8 cellular contexts compared by ENCODE assay signal in the genomic region with DNA sequence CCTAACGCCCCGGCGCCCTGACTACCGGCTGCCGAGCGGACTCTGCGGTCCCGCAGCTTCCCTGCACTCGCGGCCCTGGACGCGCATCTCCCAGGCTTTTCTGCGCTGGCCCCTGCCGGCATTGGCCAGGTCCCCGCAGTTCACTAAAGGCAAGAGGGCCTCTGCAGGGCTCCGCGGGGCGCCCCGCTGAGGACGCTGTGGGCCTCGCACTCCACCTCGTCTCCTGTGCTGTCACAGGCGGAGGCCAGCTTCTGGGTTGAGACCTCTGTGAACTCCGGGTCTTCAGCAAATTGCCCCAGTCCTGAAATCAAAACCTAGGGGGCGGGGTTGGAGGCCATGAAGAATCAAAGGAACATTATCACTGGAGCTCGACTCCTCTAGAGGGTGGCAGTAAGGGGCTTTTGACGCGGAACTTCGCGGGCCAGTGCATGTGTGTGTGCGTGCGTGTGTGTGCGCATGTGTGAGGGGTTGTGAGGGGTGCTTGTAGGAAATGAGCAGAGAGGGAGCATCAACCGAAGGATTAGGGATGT.
DNase-seq lines count a peak whose midpoint lies in the region; ATAC-seq and TF ChIP-seq lines count a peak whose summit lies in the region.

No MANE protein-coding gene starts in this region.

- H3K4me3 ChIP-seq in gastroesophageal sphincter (peak overlapping the region; percentile 51 to 67), parathyroid adenoma (ENCODE audit: low read depth, low read length) (no peak overlapping the region), Karpas-422 (ENCODE audit: low read length) (no peak overlapping the region)

- TF ChIP-seq EP300 in gastroesophageal sphincter (IDR thresholded peaks at IDR 0.05) = no peak

- H3K9me3 Mint-ChIP-seq in CD4-positive, alpha-beta T cell = no peaks in the 10 kb centered on the region
- no peaks in the 10 kb centered on the region for H3K9me3 Mint-ChIP-seq in activated T-cell treated with anti-CD3 and anti-CD28 coated beads, Interleukin-2, amount 50 U/mL, for 4 hours

- no peak overlapping the region for H3K27ac ChIP-seq in CD4-positive, alpha-beta T cell (ENCODE audit: low read depth, low read length)
- peak overlapping the region in 3 of 4 donors; percentile 40 to 79 (median 53) for H3K27ac ChIP-seq in gastroesophageal sphincter
- H3K27ac ChIP-seq in parathyroid adenoma = no peak overlapping the region
- H3K27ac ChIP-seq in Karpas-422 (ENCODE audit: low read length) = no peak overlapping the region

- no peaks in the 10 kb centered on the region for H3K36me3 ChIP-seq in gastroesophageal sphincter
- no peaks in the 10 kb centered on the region for H3K36me3 ChIP-seq in parathyroid adenoma (ENCODE audit: control insufficient read depth, insufficient read depth, low read length)
- H3K36me3 ChIP-seq in Karpas-422 (ENCODE audit: insufficient read depth, low read length) = no peaks in the 10 kb centered on the region

- no peak overlapping the region for H3K27ac Mint-ChIP-seq in CD4-positive, alpha-beta T cell

- ATAC-seq in CD4-positive, alpha-beta T cell (ENCODE audit: poor library complexity) = peak; percentile 82
- peak; percentile 26 for ATAC-seq in HG02588 (IDR thresholded peaks at IDR 0.05; ENCODE audit: unreplicated experiment)
- ATAC-seq in activated T-cell treated with anti-CD3 and anti-CD28 coated beads, Interleukin-2, amount 50 U/mL, for 4 hours = peak; percentile 78 to 93
- peak; percentile 46 for ATAC-seq in gastroesophageal sphincter

- DNase-seq in CD4-positive, alpha-beta T cell = peak in 7 of 10 experiments; percentile 8 to 42 (median 22)
- DNase-seq in activated T-cell treated with anti-CD3 and anti-CD28 coated beads, Interleukin-2, amount 50 U/mL, for 4 hours = peak; percentile 28
- DNase-seq in Karpas-422 = no peak
- no peak for DNase-seq in effector CD4-positive, alpha-beta T cell
- DNase-seq in G401 (ENCODE audit: low spot score) = no peak

- TF ChIP-seq POLR2A in gastroesophageal sphincter (IDR thresholded peaks at IDR 0.05) = no peak

- WGBS in gastroesophageal sphincter (ENCODE audit: low coverage in 1 of 2), 2 donors = 81% methylated on average over 7 of the region's 34 CpGs; no CpG with 5 or more reads in 1 of the 2 donors

- in situ Hi-C loops in G401 (cut with HindIII; ENCODE audit: low sequenced_read_pairs) = no loop called here

- no peaks in the 10 kb centered on the region for H4K20me1 ChIP-seq in Karpas-422 (ENCODE audit: insufficient read depth, low read depth, low read length)

- H2AFZ ChIP-seq in parathyroid adenoma = peak overlapping the region; percentile 87
- H2AFZ ChIP-seq in Karpas-422 (ENCODE audit: low read length) = no peak overlapping the region

- H3K9ac ChIP-seq in parathyroid adenoma (no peak overlapping the region), Karpas-422 (ENCODE audit: low read length) (no peak overlapping the region)

- CTCF ChIA-PET in CD4-positive, alpha-beta T cell (lab: Charles Lee) = interaction anchor here (0.8 kb wide), 1 partner anchor 69 kb away, joined by 3 read pairs; no protein-coding TSS in a partner anchor

- H3K9me2 ChIP-seq in Karpas-422 (replicated peaks; ENCODE audit: insufficient read depth, low read length) = no peaks in the 10 kb centered on the region

- H3K4me1 ChIP-seq in gastroesophageal sphincter (peaks cover 0 to 15% (median 0%) of the 10 kb centered on the region in 3 donors), parathyroid adenoma (no peaks in the 10 kb centered on the region), Karpas-422 (ENCODE audit: low read length) (no peaks in the 10 kb centered on the region)

- no peaks in the 10 kb centered on the region for H3K9me3 ChIP-seq in CD4-positive, alpha-beta T cell (ENCODE audit: control insufficient read depth, low read length)
- H3K9me3 ChIP-seq in gastroesophageal sphincter = no peaks in the 10 kb centered on the region
- no peaks in the 10 kb centered on the region for H3K9me3 ChIP-seq in parathyroid adenoma (ENCODE audit: control insufficient read depth, low read length)
- no peaks in the 10 kb centered on the region for H3K9me3 ChIP-seq in Karpas-422 (ENCODE audit: low read length)

- H3K27me3 ChIP-seq in CD4-positive, alpha-beta T cell (ENCODE audit: control insufficient read depth, insufficient read depth, low read length) = peaks cover 19% of the 10 kb centered on the region
- H3K27me3 ChIP-seq in gastroesophageal sphincter = no peaks in the 10 kb centered on the region
- no peaks in the 10 kb centered on the region for H3K27me3 ChIP-seq in parathyroid adenoma (ENCODE audit: control insufficient read depth, insufficient read depth, low read length)
- H3K27me3 ChIP-seq in Karpas-422 (ENCODE audit: low read length) = no peaks in the 10 kb centered on the region

- POLR2A ChIA-PET in CD4-positive, alpha-beta T cell (lab: Charles Lee) = interaction anchor here (1.4 kb wide), 1 partner anchor 69 kb away, joined by 8 read pairs; a partner anchor contains a TSS

- peak overlapping the region; percentile 90 for H3K4me3 Mint-ChIP-seq in CD4-positive, alpha-beta T cell
- H3K4me3 Mint-ChIP-seq in activated T-cell treated with anti-CD3 and anti-CD28 coated beads, Interleukin-2, amount 50 U/mL, for 4 hours = peak overlapping the region; percentile 80

- peaks cover 15% of the 10 kb centered on the region for H3K4me1 Mint-ChIP-seq in CD4-positive, alpha-beta T cell (ENCODE audit: low read depth)
- peaks cover 15% of the 10 kb centered on the region for H3K4me1 Mint-ChIP-seq in activated T-cell treated with anti-CD3 and anti-CD28 coated beads, Interleukin-2, amount 50 U/mL, for 4 hours (ENCODE audit: low read depth)

- H3K79me2 ChIP-seq in parathyroid adenoma (no peaks in the 10 kb centered on the region), Karpas-422 (ENCODE audit: low read length) (no peaks in the 10 kb centered on the region)

- TF ChIP-seq CTCF in CD4-positive, alpha-beta T cell (IDR thresholded peaks at IDR 0.05) = peak; percentile 38
- peak in 2 of 4 experiments; percentile 33 to 36 for TF ChIP-seq CTCF in gastroesophageal sphincter (IDR thresholded peaks at IDR 0.05)
- TF ChIP-seq CTCF in parathyroid adenoma (IDR thresholded peaks at IDR 0.05) = no peak

- H3K36me3 Mint-ChIP-seq in CD4-positive, alpha-beta T cell (ENCODE audit: low read depth) = no peaks in the 10 kb centered on the region
- no peaks in the 10 kb centered on the region for H3K36me3 Mint-ChIP-seq in activated T-cell treated with anti-CD3 and anti-CD28 coated beads, Interleukin-2, amount 50 U/mL, for 4 hours (ENCODE audit: insufficient read depth)

- peaks cover 66% of the 10 kb centered on the region for H3K27me3 Mint-ChIP-seq in CD4-positive, alpha-beta T cell
- H3K27me3 Mint-ChIP-seq in activated T-cell treated with anti-CD3 and anti-CD28 coated beads, Interleukin-2, amount 50 U/mL, for 4 hours (ENCODE audit: low read depth) = peaks cover 55% of the 10 kb centered on the region

- intact Hi-C loops in CD4-positive, alpha-beta T cell (cut with DNase I, micrococcal nuclease) = no loop called here

- H3K4me2 ChIP-seq in parathyroid adenoma (ENCODE audit: low read length) = no peak overlapping the region
- no peak overlapping the region for H3K4me2 ChIP-seq in Karpas-422 (ENCODE audit: low read depth, low read length, poor library complexity, severe bottlenecking)

Comparison
In these comparisons a context has a peak if more than half of its experiments do, and no peak if none do; other contexts are left out.
1. ATAC-seq: peak in every context shown above with its lines; median percentile 86 in activated T-cell treated with anti-CD3 and anti-CD28 coated beads, Interleukin-2, amount 50 U/mL, for 4 hours; 82 in CD4-positive, alpha-beta T cell; 46 in gastroesophageal sphincter; 26 in HG02588.
2. DNase-seq: peak in CD4-positive, alpha-beta T cell (7 of 10) and activated T-cell treated with anti-CD3 and anti-CD28 coated beads, Interleukin-2, amount 50 U/mL, for 4 hours (single experiment); none in Karpas-422 (single experiment), effector CD4-positive, alpha-beta T cell (single experiment) and G401 (single experiment).
3. H3K27ac ChIP-seq: peak in gastroesophageal sphincter (3 of 4); none in CD4-positive, alpha-beta T cell (single experiment), parathyroid adenoma (single experiment) and Karpas-422 (single experiment).
4. H3K4me3 ChIP-seq: peak in gastroesophageal sphincter (2 of 2); none in parathyroid adenoma (single experiment) and Karpas-422 (single experiment).